ENCODE assay signal across 2 cellular contexts in the genomic region with DNA sequence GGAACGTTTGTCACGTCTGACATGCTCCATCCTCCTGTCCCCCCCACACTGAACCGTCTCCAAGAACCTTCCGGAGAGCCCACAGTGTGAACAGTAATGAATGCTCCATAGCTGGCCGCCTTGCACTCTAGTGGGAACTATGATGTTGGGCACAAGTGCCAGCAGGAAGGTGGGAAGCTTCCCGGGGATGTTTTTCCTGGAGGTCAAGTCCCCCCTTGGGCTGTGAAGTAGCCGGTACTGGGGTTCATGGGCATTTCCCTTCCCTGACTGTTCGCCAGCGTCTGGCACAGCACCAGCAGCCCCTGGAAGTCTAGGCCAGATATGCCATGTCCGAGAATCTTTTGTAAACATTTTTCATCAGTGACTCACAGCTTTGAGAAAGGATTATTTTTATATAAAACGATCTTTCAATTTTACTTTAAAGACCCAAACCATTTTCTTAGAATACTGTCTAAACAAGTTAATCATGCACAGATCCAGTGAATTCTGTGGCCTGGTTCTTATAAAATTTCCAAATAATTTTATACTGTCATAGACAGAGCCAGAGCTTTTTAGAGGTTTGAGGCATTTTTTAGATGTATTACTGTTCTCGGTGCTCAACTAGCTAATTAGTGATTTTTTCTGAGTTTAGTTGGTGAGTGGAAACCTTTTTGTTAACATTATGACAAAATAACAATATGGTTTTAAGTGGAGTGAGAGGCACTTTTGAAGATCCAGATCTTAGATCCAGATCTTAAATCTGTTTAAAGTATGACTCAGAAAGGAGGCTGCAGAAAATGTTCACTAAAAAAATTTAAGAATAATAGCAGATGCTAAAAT.
TF ChIP-seq lines count a peak whose summit lies in the region.

No MANE protein-coding gene starts in this region.

TF ChIP-seq in liver, 16 proteins besides CTCF, POLR2A, EP300 and RAD21:
- TF ChIP-seq, protein P1, sequence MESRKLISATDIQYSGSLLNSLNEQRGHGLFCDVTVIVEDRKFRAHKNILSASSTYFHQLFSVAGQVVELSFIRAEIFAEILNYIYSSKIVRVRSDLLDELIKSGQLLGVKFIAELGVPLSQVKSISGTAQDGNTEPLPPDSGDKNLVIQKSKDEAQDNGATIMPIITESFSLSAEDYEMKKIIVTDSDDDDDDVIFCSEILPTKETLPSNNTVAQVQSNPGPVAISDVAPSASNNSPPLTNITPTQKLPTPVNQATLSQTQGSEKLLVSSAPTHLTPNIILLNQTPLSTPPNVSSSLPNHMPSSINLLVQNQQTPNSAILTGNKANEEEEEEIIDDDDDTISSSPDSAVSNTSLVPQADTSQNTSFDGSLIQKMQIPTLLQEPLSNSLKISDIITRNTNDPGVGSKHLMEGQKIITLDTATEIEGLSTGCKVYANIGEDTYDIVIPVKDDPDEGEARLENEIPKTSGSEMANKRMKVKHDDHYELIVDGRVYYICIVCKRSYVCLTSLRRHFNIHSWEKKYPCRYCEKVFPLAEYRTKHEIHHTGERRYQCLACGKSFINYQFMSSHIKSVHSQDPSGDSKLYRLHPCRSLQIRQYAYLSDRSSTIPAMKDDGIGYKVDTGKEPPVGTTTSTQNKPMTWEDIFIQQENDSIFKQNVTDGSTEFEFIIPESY (IDR thresholded peaks at IDR 0.05): no peak
- TF ChIP-seq SP1 (IDR thresholded peaks at IDR 0.05) (no peak), GABPA (IDR thresholded peaks at IDR 0.05 in 1 of 2, conservative IDR thresholded peaks at IDR 0.05 in 1 of 2) (no peak)

TF ChIP-seq in HepG2, 621 proteins besides CTCF, POLR2A, EP300 and RAD21:
- TF ChIP-seq RBM39 (IDR thresholded peaks at IDR 0.05; ENCODE audit: low read depth, low read length, poor library complexity, severe bottlenecking) (no peak), ZNF451 (CRISPR knock-in tag; IDR thresholded peaks at IDR 0.05) (no peak), PTBP1 (IDR thresholded peaks at IDR 0.05; ENCODE audit: low read depth, low read length, poor library complexity, severe bottlenecking) (no peak), ZNF670 (CRISPR knock-in tag; IDR thresholded peaks at IDR 0.05; ENCODE audit: borderline replicate concordance) (no peak), ZBTB42 (CRISPR knock-in tag; IDR thresholded peaks at IDR 0.05) (no peak), SMAD9 (CRISPR knock-in tag; IDR thresholded peaks at IDR 0.05) (no peak)
- TF ChIP-seq, protein P2, sequence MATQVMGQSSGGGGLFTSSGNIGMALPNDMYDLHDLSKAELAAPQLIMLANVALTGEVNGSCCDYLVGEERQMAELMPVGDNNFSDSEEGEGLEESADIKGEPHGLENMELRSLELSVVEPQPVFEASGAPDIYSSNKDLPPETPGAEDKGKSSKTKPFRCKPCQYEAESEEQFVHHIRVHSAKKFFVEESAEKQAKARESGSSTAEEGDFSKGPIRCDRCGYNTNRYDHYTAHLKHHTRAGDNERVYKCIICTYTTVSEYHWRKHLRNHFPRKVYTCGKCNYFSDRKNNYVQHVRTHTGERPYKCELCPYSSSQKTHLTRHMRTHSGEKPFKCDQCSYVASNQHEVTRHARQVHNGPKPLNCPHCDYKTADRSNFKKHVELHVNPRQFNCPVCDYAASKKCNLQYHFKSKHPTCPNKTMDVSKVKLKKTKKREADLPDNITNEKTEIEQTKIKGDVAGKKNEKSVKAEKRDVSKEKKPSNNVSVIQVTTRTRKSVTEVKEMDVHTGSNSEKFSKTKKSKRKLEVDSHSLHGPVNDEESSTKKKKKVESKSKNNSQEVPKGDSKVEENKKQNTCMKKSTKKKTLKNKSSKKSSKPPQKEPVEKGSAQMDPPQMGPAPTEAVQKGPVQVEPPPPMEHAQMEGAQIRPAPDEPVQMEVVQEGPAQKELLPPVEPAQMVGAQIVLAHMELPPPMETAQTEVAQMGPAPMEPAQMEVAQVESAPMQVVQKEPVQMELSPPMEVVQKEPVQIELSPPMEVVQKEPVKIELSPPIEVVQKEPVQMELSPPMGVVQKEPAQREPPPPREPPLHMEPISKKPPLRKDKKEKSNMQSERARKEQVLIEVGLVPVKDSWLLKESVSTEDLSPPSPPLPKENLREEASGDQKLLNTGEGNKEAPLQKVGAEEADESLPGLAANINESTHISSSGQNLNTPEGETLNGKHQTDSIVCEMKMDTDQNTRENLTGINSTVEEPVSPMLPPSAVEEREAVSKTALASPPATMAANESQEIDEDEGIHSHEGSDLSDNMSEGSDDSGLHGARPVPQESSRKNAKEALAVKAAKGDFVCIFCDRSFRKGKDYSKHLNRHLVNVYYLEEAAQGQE (IDR thresholded peaks at IDR 0.05; ENCODE audit: borderline replicate concordance in 1 of 2, low read depth in 1 of 2, low read length in 2 of 2): no peak
- TF ChIP-seq, protein P3, sequence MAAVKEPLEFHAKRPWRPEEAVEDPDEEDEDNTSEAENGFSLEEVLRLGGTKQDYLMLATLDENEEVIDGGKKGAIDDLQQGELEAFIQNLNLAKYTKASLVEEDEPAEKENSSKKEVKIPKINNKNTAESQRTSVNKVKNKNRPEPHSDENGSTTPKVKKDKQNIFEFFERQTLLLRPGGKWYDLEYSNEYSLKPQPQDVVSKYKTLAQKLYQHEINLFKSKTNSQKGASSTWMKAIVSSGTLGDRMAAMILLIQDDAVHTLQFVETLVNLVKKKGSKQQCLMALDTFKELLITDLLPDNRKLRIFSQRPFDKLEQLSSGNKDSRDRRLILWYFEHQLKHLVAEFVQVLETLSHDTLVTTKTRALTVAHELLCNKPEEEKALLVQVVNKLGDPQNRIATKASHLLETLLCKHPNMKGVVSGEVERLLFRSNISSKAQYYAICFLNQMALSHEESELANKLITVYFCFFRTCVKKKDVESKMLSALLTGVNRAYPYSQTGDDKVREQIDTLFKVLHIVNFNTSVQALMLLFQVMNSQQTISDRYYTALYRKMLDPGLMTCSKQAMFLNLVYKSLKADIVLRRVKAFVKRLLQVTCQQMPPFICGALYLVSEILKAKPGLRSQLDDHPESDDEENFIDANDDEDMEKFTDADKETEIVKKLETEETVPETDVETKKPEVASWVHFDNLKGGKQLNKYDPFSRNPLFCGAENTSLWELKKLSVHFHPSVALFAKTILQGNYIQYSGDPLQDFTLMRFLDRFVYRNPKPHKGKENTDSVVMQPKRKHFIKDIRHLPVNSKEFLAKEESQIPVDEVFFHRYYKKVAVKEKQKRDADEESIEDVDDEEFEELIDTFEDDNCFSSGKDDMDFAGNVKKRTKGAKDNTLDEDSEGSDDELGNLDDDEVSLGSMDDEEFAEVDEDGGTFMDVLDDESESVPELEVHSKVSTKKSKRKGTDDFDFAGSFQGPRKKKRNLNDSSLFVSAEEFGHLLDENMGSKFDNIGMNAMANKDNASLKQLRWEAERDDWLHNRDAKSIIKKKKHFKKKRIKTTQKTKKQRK (IDR thresholded peaks at IDR 0.05; ENCODE audit: low read length): no peak
